12 cellular contexts compared by ENCODE assay signal in the genomic region with DNA sequence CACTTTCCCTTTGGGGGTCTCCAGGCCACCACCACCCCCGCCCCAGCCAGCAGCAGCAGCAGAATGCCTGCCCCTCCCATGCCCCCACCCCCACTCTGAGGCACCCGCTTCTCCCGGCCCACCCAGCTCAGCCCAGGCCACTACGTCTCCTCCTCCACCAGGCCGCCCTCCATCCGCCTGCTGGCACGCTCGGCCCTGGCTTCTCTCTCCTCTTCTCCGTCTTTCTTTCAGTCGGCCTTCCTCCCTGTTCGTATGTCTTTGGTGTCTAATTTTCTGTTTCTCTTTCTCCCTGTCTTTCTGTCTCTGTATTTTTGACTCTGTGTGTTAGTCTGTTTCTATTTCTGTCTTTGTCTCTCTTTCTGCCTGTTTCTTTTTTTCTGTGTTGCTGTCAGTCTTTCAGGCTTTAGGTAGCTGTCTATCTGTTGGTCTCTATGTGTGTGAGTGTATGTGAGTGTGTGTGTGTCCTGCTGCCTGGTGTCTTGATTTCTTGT. TPM values are rescaled to one million over a fixed set of nuclear protein-coding genes. Genes with fewer than 3 reads are reported as not detected.
A peak's percentile ranks its signal among the peaks of the same experiment; 100 is the strongest.
DNase-seq lines count a peak whose midpoint lies in the region; ATAC-seq and TF ChIP-seq lines count a peak whose summit lies in the region.
"Had no signal": no experiment of that assay in that cellular context is flagged by ENCODE, and none has a peak within 500 bp of the region (broad histone marks: within the 10 kb centered on the region; RNA-seq: fewer than 3 reads in every experiment).

A gene (minus strand): TSS at position 459 of the 491 bp plus-strand sequence. CDS start 379 bp downstream, at position 80.

- no peaks in the 10 kb centered on the region for H3K27me3 ChIP-seq in HUES48 (ENCODE audit: control insufficient read depth, insufficient read depth, low read length)
- H3K27me3 ChIP-seq in dorsolateral prefrontal cortex, result peaks cover 0 to 3% (median 0%) of the 10 kb centered on the region in 45 donors
- H3K27me3 ChIP-seq in mucosa of rectum (ENCODE audit: control insufficient read depth in 2 of 2, insufficient read depth in 2 of 2, low read length in 2 of 2), result no peaks in the 10 kb centered on the region
- no peaks in the 10 kb centered on the region for H3K27me3 ChIP-seq in testis

- H3K9ac ChIP-seq in HUES48 (ENCODE audit: low read depth, low read length), result no peak within 1 kb of the TSS
- H3K9ac ChIP-seq in mucosa of rectum (ENCODE audit: low read depth in 1 of 2, low read length in 2 of 2), result peak within 1 kb of the TSS in 1 of 2 donors; percentile 61

- H3K9me3 ChIP-seq in HUES48 (ENCODE audit: control insufficient read depth, insufficient read depth, low read length) (no peaks in the 10 kb centered on the region), mucosa of rectum (ENCODE audit: control insufficient read depth in 2 of 2, low read length in 2 of 2) (no peaks in the 10 kb centered on the region), testis (no peaks in the 10 kb centered on the region)

- H3K36me3 Mint-ChIP-seq in activated T-cell treated with anti-CD3 and anti-CD28 coated beads, Interleukin-2, amount 50 U/mL, for 24 hours (ENCODE audit: low read depth), result no peaks in the 10 kb centered on the region

- no peak within 1 kb of the TSS for H3K27ac Mint-ChIP-seq in activated T-cell treated with anti-CD3 and anti-CD28 coated beads, Interleukin-2, amount 50 U/mL, for 24 hours
- H3K27ac Mint-ChIP-seq: activated CD8-positive, alpha-beta T cell treated with anti-CD3 and anti-CD28 coated beads, Interleukin-2, amount 10 ng/mL, durations not matched to agents 7 days and 5 days had no signal

- H3K9me3 Mint-ChIP-seq in activated T-cell treated with anti-CD3 and anti-CD28 coated beads, Interleukin-2, amount 50 U/mL, for 24 hours, result no peaks in the 10 kb centered on the region

- no peak within 1 kb of the TSS for H3K4me3 Mint-ChIP-seq in activated T-cell treated with anti-CD3 and anti-CD28 coated beads, Interleukin-2, amount 50 U/mL, for 24 hours
- H3K4me3 Mint-ChIP-seq: activated CD8-positive, alpha-beta T cell treated with anti-CD3 and anti-CD28 coated beads, Interleukin-2, amount 10 ng/mL, durations not matched to agents 7 days and 5 days had no signal

- DNase-seq in dorsolateral prefrontal cortex, result no peak
- no peak for DNase-seq in testis
- no peak for DNase-seq in activated T-cell treated with anti-CD3 and anti-CD28 coated beads, Interleukin-2, amount 50 U/mL, for 24 hours
- no peak for DNase-seq in DMS79 (lab: John Stamatoyannopoulos, UW)
- no peak for DNase-seq in NCI-H1694 (lab: John Stamatoyannopoulos, UW)

- intact Hi-C loops in dorsolateral prefrontal cortex (cut with DNase I), result loop anchor here (1.0 to 5.0 kb wide), 4 partner anchors 20 to 92 kb away; a partner anchor contains a TSS
- intact Hi-C loops in testis (cut with DNase I; ENCODE audit: low total_unique reads), result no loop called here

- peak within 1 kb of the TSS; percentile 23; the same call in 1 of the 2 replicates for H3K4me3 ChIP-seq in HUES48 (ENCODE audit: low read depth, low read length)
- H3K4me3 ChIP-seq in dorsolateral prefrontal cortex, result peak within 1 kb of the TSS; percentile 20 to 62 (median 49)
- H3K4me3 ChIP-seq in mucosa of rectum (ENCODE audit: low read length in 2 of 2), result peak within 1 kb of the TSS; percentile 7 to 26
- H3K4me3 ChIP-seq in testis, result no peak within 1 kb of the TSS

- no peaks in the 10 kb centered on the region for H3K36me3 ChIP-seq in HUES48 (ENCODE audit: control insufficient read depth, insufficient read depth, low read length)
- H3K36me3 ChIP-seq in mucosa of rectum (ENCODE audit: control insufficient read depth in 2 of 2, insufficient read depth in 2 of 2, low read length in 2 of 2), result no peaks in the 10 kb centered on the region
- H3K36me3 ChIP-seq in testis (ENCODE audit: low read depth, missing control alignments), result no peaks in the 10 kb centered on the region

- H3K27me3 Mint-ChIP-seq in activated T-cell treated with anti-CD3 and anti-CD28 coated beads, Interleukin-2, amount 50 U/mL, for 24 hours, result no peaks in the 10 kb centered on the region

- peaks cover 9% of the 10 kb centered on the region for H3K4me1 Mint-ChIP-seq in activated T-cell treated with anti-CD3 and anti-CD28 coated beads, Interleukin-2, amount 50 U/mL, for 24 hours (ENCODE audit: low read depth)

- ATAC-seq in GM19395 (IDR thresholded peaks at IDR 0.05; ENCODE audit: unreplicated experiment), result no peak

- no peak within 1 kb of the TSS for H3K27ac ChIP-seq in HUES48 (ENCODE audit: low read depth, low read length)
- H3K27ac ChIP-seq in dorsolateral prefrontal cortex, result peak within 1 kb of the TSS; percentile 20 to 99 (median 94)
- peak within 1 kb of the TSS; percentile 67 to 81 for H3K27ac ChIP-seq in mucosa of rectum (ENCODE audit: low read depth in 2 of 2, low read length in 2 of 2)
- peak within 1 kb of the TSS; percentile 65 to 70 for H3K27ac ChIP-seq in testis
- H3K27ac ChIP-seq: epithelial cell of prostate had no signal

- TF ChIP-seq POLR2A in testis (IDR thresholded peaks at IDR 0.05), result no peak

- TF ChIP-seq CTCF in dorsolateral prefrontal cortex (IDR thresholded peaks at IDR 0.05 in 54 of 56, conservative IDR thresholded peaks at IDR 0.05 in 2 of 56; ENCODE audit: low read depth in 1 of 56, partially characterized antibody in 56 of 56), result no peak
- no peak for TF ChIP-seq CTCF in testis (IDR thresholded peaks at IDR 0.05)

- H3K4me1 ChIP-seq in HUES48 (ENCODE audit: control insufficient read depth, insufficient read depth, low read length) (peaks cover 5% of the 10 kb centered on the region; the same call in 1 of the 2 replicates), mucosa of rectum (ENCODE audit: control insufficient read depth in 2 of 2, insufficient read depth in 2 of 2, low read length in 2 of 2) (peaks cover 23 to 43% of the 10 kb centered on the region in 2 donors), testis (peaks cover 4% of the 10 kb centered on the region)

- 70 to 72% methylated on average over 10 to 11 of the region's 11 CpGs for WGBS in testis, 2 donors

RNA-seq across cellular contexts. Expression of the gene that starts here (rescaled TPM):
- total RNA-seq in dorsolateral prefrontal cortex (100 to 1,000 TPM in 9 of 120 experiments, 10 to 100 TPM in 111; 44.4 to 136 (median 72.9) TPM), testis (1 to 10 TPM; 4.5 to 7.9 TPM)
- 4.5 TPM for polyA plus RNA-seq in testis (ENCODE audit: insufficient read depth, low read depth, low replicate concordance)
- total RNA-seq: kidney epithelial cell, pulmonary artery endothelial cell had no signal

Comparison
In these comparisons a context has a peak if more than half of its experiments do, and no peak if none do; other contexts are left out.
1. RNA of the gene that starts here (total RNA-seq): 44.4 to 136 TPM in dorsolateral prefrontal cortex; 4.5 to 7.9 TPM in testis; every median in the first group is over 4 times any median in the second.
2. H3K4me3 ChIP-seq: peak in HUES48 (single experiment), dorsolateral prefrontal cortex (59 of 59) and mucosa of rectum (2 of 2); none in testis (0 of 2).